In the genomic region with DNA sequence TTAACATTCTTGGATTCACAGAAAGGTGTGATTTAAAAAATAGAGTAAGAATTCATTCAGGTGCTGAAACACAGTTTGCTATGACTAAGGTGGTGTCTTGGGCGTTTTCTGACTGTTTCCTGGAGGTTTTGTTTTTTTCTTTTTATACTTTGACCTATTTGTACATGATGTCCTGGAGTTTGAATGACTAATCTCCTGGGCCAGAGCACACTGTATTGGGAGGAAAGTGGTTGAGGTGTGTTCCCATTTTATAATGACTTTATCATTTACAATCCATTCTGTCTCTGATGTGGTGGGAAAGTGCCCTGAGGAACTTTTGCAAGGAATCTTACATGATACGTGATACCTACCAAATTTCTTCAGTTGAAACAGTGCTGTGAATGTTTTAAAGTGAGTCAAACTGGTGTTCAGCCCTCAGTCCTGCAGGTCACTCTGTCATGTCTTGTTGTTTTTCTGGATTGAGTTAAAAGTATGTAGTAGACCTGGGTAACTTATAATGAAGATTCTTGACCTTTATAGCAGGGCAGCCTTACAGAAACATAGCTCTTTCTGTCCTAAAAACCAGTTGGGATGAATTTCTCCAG, we compare ENCODE assay signal across 11 cellular contexts.
DNase-seq lines count a peak whose midpoint lies in the region; ATAC-seq and TF ChIP-seq lines count a peak whose summit lies in the region.
"Had no signal": no experiment of that assay in that cellular context is flagged by ENCODE, and none has a peak within 500 bp of the region (broad histone marks: within the 10 kb centered on the region; RNA-seq: fewer than 3 reads in every experiment).

No MANE protein-coding gene starts in this region.

- no peaks in the 10 kb centered on the region for H3K4me1 ChIP-seq in trophoblast cell (ENCODE audit: control insufficient read depth in 1 of 2, insufficient read depth in 2 of 2, low read length in 2 of 2)

- H3K9ac ChIP-seq in trophoblast cell (ENCODE audit: low read length), result no peak overlapping the region

- H3K79me1 ChIP-seq in trophoblast cell (ENCODE audit: low read length), result no peaks in the 10 kb centered on the region

- H3K4me3 Mint-ChIP-seq in activated B cell treated with CpG ODN at 0.5 μM for 24 hours, result no peak overlapping the region

- no peak overlapping the region for H3K27ac ChIP-seq in trophoblast cell (ENCODE audit: low read depth, low read length)

- H3K27me3 ChIP-seq in trophoblast cell (ENCODE audit: insufficient read depth, low read length), result no peaks in the 10 kb centered on the region

- H3K9me3 Mint-ChIP-seq in activated B cell treated with CpG ODN at 0.5 μM for 24 hours, result no peaks in the 10 kb centered on the region

- H3K14ac ChIP-seq in trophoblast cell (ENCODE audit: low read length), result no peak overlapping the region

- no peak overlapping the region for H4K91ac ChIP-seq in trophoblast cell (ENCODE audit: low read depth, low read length)

- no peak overlapping the region for H3K23ac ChIP-seq in trophoblast cell (ENCODE audit: low read length)

- H3K79me2 ChIP-seq in trophoblast cell (ENCODE audit: control insufficient read depth, insufficient read depth, low read length, poor library complexity), result no peaks in the 10 kb centered on the region

- H2AK5ac ChIP-seq in trophoblast cell (ENCODE audit: low read length), result no peak overlapping the region

- H3K27me3 Mint-ChIP-seq in activated B cell treated with CpG ODN at 0.5 μM for 24 hours, result no peaks in the 10 kb centered on the region

- H3K4me2 ChIP-seq in trophoblast cell (ENCODE audit: low read length), result no peak overlapping the region

- H4K12ac ChIP-seq in trophoblast cell (ENCODE audit: low read depth, low read length), result no peak overlapping the region

- no peak overlapping the region for H3K4me3 ChIP-seq in trophoblast cell (ENCODE audit: low read depth, low read length)

- H3K4ac ChIP-seq in trophoblast cell (ENCODE audit: low read depth, low read length), result no peak overlapping the region

- no peaks in the 10 kb centered on the region for H3K9me3 ChIP-seq in trophoblast cell (ENCODE audit: insufficient read depth, low read depth, low read length)

- intact Hi-C loops in activated B cell treated with CpG ODN at 0.5 μM for 24 hours (cut with micrococcal nuclease), result no loop called here

- H4K8ac ChIP-seq in trophoblast cell (ENCODE audit: low read depth, low read length), result no peak overlapping the region

- no peak overlapping the region for H2BK120ac ChIP-seq in trophoblast cell (ENCODE audit: insufficient read depth, low read length, poor library complexity)

- POLR2A ChIA-PET in activated B cell treated with CpG ODN at 0.5 μM for 24 hours (lab: Charles Lee), result interaction anchor here (0.7 to 0.8 kb wide), 2 partner anchors 13 to 176 kb away, joined by 3 read pairs; no protein-coding TSS in a partner anchor

- H3K36me3 ChIP-seq in trophoblast cell (ENCODE audit: control insufficient read depth in 1 of 2, insufficient read depth in 2 of 2, low read length in 2 of 2), result peaks cover 5 to 7% of the 10 kb centered on the region in 2 experiments

- no peak overlapping the region for H2BK12ac ChIP-seq in trophoblast cell (ENCODE audit: low read length)

- WGBS in trophoblast cell (ENCODE audit: extremely low coverage, insufficient coverage, insufficient read length), result no CpG with 5 or more reads among the region's 2 CpGs

- peaks cover 13% of the 10 kb centered on the region for H3K4me1 Mint-ChIP-seq in activated B cell treated with CpG ODN at 0.5 μM for 24 hours

- ATAC-seq in activated B cell treated with CpG ODN at 0.5 μM for 24 hours (ENCODE audit: low read depth) (no peak), esophagus mucosa (peak; percentile 86), GM18858 (IDR thresholded peaks at IDR 0.05; ENCODE audit: unreplicated experiment) (no peak), HG02642 (IDR thresholded peaks at IDR 0.05; ENCODE audit: poor library complexity, unreplicated experiment) (no peak)

- CTCF ChIA-PET in activated B cell treated with CpG ODN at 0.5 μM for 24 hours (lab: Charles Lee), result no interaction called here

- peaks cover 67% of the 10 kb centered on the region for H3K36me3 Mint-ChIP-seq in activated B cell treated with CpG ODN at 0.5 μM for 24 hours (ENCODE audit: low read depth)

- no peak overlapping the region for H2AFZ ChIP-seq in trophoblast cell (ENCODE audit: insufficient read depth, low read length, poor library complexity)

- DNase-seq in ELR (ENCODE audit: low read depth), result peak; percentile 49
- DNase-seq in activated B cell treated with CpG ODN at 0.5 μM for 24 hours, result no peak
- peak; percentile 13 to 16 for DNase-seq in trophoblast cell
- DNase-seq in NCI-H1105 (lab: John Stamatoyannopoulos, UW), result no peak
- DNase-seq in NCI-H69 (lab: John Stamatoyannopoulos, UW), result no peak
- DNase-seq: activated CD4-positive, CD25-positive, alpha-beta regulatory T cell treated with anti-CD3 and anti-CD28 coated beads, Interleukin-2, amount 50 U/mL, for 72 hours; DND-41; NCI-H748 treated with DMSO at 0.1 percent for 48 hours had no signal

- no peak for TF ChIP-seq CTCF in activated B cell treated with CpG ODN at 0.5 μM for 24 hours (IDR thresholded peaks at IDR 0.05)

- H3K18ac ChIP-seq in trophoblast cell (ENCODE audit: low read length), result no peak overlapping the region

- H3K27ac Mint-ChIP-seq in activated B cell treated with CpG ODN at 0.5 μM for 24 hours, result peak overlapping the region; percentile 66

- H2BK5ac ChIP-seq in trophoblast cell (ENCODE audit: low read depth, low read length, poor library complexity), result no peak overlapping the region

Comparison
In these comparisons a context has a peak if more than half of its experiments do, and no peak if none do; other contexts are left out.
1. DNase-seq: peak in ELR (single experiment) and trophoblast cell (2 of 2); none in activated B cell treated with CpG ODN at 0.5 μM for 24 hours (single experiment), NCI-H1105 (single experiment) and NCI-H69 (single experiment).